Comparison of ENCODE assay signal across 1 cellular context in the genomic region with DNA sequence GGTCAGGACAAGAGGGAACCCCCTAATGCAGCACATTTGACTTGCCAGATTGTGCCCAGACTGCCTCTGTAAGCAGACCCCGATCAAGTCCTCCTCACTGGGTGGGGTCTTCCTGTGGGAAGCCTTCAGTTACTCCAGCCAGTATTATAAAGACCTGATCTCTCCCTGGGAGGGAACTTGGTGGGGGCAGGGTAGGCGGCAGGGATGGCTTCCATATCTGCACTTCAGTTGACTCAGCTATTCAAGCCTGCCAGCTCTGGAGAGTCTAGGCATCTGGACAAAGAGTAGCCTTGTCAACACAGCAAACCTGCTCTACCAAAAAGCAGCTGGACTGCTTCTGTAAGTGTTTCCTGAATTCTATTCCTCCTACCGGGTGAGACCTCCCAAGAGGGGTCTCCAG.
TF ChIP-seq lines count a peak whose summit lies in the region.

No MANE protein-coding gene starts in this region.

TF ChIP-seq in GM12878, 131 proteins besides CTCF, POLR2A, EP300 and RAD21:
- TF ChIP-seq, protein P1, sequence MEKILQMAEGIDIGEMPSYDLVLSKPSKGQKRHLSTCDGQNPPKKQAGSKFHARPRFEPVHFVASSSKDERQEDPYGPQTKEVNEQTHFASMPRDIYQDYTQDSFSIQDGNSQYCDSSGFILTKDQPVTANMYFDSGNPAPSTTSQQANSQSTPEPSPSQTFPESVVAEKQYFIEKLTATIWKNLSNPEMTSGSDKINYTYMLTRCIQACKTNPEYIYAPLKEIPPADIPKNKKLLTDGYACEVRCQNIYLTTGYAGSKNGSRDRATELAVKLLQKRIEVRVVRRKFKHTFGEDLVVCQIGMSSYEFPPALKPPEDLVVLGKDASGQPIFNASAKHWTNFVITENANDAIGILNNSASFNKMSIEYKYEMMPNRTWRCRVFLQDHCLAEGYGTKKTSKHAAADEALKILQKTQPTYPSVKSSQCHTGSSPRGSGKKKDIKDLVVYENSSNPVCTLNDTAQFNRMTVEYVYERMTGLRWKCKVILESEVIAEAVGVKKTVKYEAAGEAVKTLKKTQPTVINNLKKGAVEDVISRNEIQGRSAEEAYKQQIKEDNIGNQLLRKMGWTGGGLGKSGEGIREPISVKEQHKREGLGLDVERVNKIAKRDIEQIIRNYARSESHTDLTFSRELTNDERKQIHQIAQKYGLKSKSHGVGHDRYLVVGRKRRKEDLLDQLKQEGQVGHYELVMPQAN (conservative IDR thresholded peaks at IDR 0.05) = no peak
- TF ChIP-seq SMC3 (IDR thresholded peaks at IDR 0.05; ENCODE audit: borderline replicate concordance, low read length) (no peak), KDM1A (IDR thresholded peaks at IDR 0.05; ENCODE audit: borderline replicate concordance) (no peak), CBFB (IDR thresholded peaks at IDR 0.05; ENCODE audit: low read depth) (no peak), SIN3A (IDR thresholded peaks at IDR 0.05; ENCODE audit: low read depth, low read length) (no peak), GATAD2B (conservative IDR thresholded peaks at IDR 0.05; ENCODE audit: low read depth) (no peak), BHLHE40 (IDR thresholded peaks at IDR 0.05; ENCODE audit: borderline replicate concordance in 1 of 2, low read depth in 2 of 2, low read length in 1 of 2) (no peak), POU2F2 (IDR thresholded peaks at IDR 0.05; ENCODE audit: borderline replicate concordance, low read depth, low read length) (no peak), MEF2B (IDR thresholded peaks at IDR 0.05; ENCODE audit: partially characterized antibody, poor library complexity, severe bottlenecking) (no peak), RB1 (IDR thresholded peaks at IDR 0.05; ENCODE audit: borderline replicate concordance) (no peak), ZZZ3 (IDR thresholded peaks at IDR 0.05; ENCODE audit: control insufficient read depth, insufficient read length, low read depth) (no peak)
- TF ChIP-seq, protein P2, sequence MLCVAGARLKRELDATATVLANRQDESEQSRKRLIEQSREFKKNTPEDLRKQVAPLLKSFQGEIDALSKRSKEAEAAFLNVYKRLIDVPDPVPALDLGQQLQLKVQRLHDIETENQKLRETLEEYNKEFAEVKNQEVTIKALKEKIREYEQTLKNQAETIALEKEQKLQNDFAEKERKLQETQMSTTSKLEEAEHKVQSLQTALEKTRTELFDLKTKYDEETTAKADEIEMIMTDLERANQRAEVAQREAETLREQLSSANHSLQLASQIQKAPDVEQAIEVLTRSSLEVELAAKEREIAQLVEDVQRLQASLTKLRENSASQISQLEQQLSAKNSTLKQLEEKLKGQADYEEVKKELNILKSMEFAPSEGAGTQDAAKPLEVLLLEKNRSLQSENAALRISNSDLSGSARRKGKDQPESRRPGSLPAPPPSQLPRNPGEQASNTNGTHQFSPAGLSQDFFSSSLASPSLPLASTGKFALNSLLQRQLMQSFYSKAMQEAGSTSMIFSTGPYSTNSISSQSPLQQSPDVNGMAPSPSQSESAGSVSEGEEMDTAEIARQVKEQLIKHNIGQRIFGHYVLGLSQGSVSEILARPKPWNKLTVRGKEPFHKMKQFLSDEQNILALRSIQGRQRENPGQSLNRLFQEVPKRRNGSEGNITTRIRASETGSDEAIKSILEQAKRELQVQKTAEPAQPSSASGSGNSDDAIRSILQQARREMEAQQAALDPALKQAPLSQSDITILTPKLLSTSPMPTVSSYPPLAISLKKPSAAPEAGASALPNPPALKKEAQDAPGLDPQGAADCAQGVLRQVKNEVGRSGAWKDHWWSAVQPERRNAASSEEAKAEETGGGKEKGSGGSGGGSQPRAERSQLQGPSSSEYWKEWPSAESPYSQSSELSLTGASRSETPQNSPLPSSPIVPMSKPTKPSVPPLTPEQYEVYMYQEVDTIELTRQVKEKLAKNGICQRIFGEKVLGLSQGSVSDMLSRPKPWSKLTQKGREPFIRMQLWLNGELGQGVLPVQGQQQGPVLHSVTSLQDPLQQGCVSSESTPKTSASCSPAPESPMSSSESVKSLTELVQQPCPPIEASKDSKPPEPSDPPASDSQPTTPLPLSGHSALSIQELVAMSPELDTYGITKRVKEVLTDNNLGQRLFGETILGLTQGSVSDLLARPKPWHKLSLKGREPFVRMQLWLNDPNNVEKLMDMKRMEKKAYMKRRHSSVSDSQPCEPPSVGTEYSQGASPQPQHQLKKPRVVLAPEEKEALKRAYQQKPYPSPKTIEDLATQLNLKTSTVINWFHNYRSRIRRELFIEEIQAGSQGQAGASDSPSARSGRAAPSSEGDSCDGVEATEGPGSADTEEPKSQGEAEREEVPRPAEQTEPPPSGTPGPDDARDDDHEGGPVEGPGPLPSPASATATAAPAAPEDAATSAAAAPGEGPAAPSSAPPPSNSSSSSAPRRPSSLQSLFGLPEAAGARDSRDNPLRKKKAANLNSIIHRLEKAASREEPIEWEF (IDR thresholded peaks at IDR 0.05; ENCODE audit: insufficient replicate concordance, low read depth, low read length) = no peak
- TF ChIP-seq, protein P3, sequence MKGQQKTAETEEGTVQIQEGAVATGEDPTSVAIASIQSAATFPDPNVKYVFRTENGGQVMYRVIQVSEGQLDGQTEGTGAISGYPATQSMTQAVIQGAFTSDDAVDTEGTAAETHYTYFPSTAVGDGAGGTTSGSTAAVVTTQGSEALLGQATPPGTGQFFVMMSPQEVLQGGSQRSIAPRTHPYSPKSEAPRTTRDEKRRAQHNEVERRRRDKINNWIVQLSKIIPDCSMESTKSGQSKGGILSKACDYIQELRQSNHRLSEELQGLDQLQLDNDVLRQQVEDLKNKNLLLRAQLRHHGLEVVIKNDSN (IDR thresholded peaks at IDR 0.05; ENCODE audit: borderline replicate concordance, extremely low read length, insufficient read depth, low read depth, low read length) = no peak
- TF ChIP-seq, protein P4, sequence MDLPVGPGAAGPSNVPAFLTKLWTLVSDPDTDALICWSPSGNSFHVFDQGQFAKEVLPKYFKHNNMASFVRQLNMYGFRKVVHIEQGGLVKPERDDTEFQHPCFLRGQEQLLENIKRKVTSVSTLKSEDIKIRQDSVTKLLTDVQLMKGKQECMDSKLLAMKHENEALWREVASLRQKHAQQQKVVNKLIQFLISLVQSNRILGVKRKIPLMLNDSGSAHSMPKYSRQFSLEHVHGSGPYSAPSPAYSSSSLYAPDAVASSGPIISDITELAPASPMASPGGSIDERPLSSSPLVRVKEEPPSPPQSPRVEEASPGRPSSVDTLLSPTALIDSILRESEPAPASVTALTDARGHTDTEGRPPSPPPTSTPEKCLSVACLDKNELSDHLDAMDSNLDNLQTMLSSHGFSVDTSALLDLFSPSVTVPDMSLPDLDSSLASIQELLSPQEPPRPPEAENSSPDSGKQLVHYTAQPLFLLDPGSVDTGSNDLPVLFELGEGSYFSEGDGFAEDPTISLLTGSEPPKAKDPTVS (IDR thresholded peaks at IDR 0.05; ENCODE audit: low read depth, low read length) = no peak
